ENCODE assay signal across 34 cellular contexts in the genomic region with DNA sequence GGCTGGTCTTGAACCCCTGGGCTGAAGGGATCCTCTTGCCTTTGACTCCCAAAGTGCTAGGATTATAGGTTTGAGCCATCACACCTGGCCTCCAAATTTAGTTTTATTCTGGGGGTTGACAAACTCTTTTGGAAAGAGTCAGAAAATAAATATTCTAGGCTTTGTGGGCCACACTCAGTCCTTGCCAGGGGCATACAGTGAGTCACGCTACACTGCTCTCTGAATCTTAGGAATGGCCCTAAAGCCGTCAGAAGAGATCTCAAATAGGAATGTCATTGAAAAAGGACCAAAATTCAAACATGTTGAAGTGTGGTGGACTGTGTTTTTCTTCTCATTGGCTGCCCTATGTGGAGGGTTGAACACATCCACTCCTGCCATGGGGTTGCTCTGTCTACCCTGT.
A peak's percentile ranks its signal among the peaks of the same experiment; 100 is the strongest.
DNase-seq lines count a peak whose midpoint lies in the region; ATAC-seq, FAIRE-seq and TF ChIP-seq lines count a peak whose summit lies in the region.
"Had no signal": no experiment of that assay in that cellular context is flagged by ENCODE, and none has a peak within 500 bp of the region (broad histone marks: within the 10 kb centered on the region; RNA-seq: fewer than 3 reads in every experiment).

No MANE protein-coding gene starts in this region.

- H3K79me2 ChIP-seq in PC-3 (ENCODE audit: low read length) (no peaks in the 10 kb centered on the region), H1 (ENCODE audit: control insufficient read depth in 1 of 2, insufficient read depth in 2 of 2, low read length in 2 of 2) (no peaks in the 10 kb centered on the region), osteoblast (ENCODE audit: insufficient read depth, low read length) (no peaks in the 10 kb centered on the region), H9 (ENCODE audit: insufficient read depth, low read length) (no peaks in the 10 kb centered on the region)
- H3K79me2 ChIP-seq: parathyroid adenoma had no signal

- no peak for TF ChIP-seq POLR2A in H1 (IDR thresholded peaks at IDR 0.05; ENCODE audit: control extremely low read depth in 1 of 2, low read depth in 2 of 2, low read length in 2 of 2)

- H3K4me1 ChIP-seq in PC-3 (ENCODE audit: insufficient read depth, low read length) (peaks cover 13% of the 10 kb centered on the region), H1 (replicated peaks in 1 of 4; ENCODE audit: control insufficient read depth in 3 of 4, insufficient read depth in 4 of 4, low read length in 3 of 4) (no peaks in the 10 kb centered on the region), osteoblast (ENCODE audit: insufficient read depth, low read length) (peaks cover 5% of the 10 kb centered on the region), H9 (ENCODE audit: insufficient read depth, low read length) (no peaks in the 10 kb centered on the region)
- H3K4me1 ChIP-seq: Caco-2, lower lobe of right lung, parathyroid adenoma, right atrium auricular region had no signal

- FAIRE-seq in H1 (lab: Jason Lieb, UNC), result no peak
- FAIRE-seq: GM12878, kidney had no signal

- no peak overlapping the region for H4K5ac ChIP-seq in H1 (ENCODE audit: insufficient read length, low read depth, low read length)
- H4K5ac ChIP-seq in H9 (ENCODE audit: insufficient read length, low read depth, low read length), result no peak overlapping the region

- H3K9me3 ChIP-seq in PC-3 (ENCODE audit: low read length) (no peaks in the 10 kb centered on the region), H1 (ENCODE audit: insufficient read depth in 2 of 2, low read depth in 1 of 2, low read length in 1 of 2) (no peaks in the 10 kb centered on the region), osteoblast (ENCODE audit: low read depth, low read length) (no peaks in the 10 kb centered on the region), H9 (ENCODE audit: control insufficient read depth, low read depth, low read length) (no peaks in the 10 kb centered on the region)
- H3K9me3 ChIP-seq: Caco-2, lower lobe of right lung, right atrium auricular region, tibial artery had no signal

- H2BK120ac ChIP-seq in H1 (replicated peaks; ENCODE audit: low read depth, low read length), result no peak overlapping the region
- no peak overlapping the region for H2BK120ac ChIP-seq in H9 (ENCODE audit: low read depth, low read length, poor library complexity, severe bottlenecking)

- peak overlapping the region in 1 of 3 experiments; percentile 3; a peak in 1 of 7 replicates for H3K27ac Mint-ChIP-seq in H9
- H3K27ac Mint-ChIP-seq: activated naive CD8-positive, alpha-beta T cell treated with anti-CD3 and anti-CD28 coated beads, Interleukin-2, amount 10 ng/mL, durations not matched to agents 7 days and 5 days; nephron; T-helper 17 cell had no signal

- H2BK15ac ChIP-seq in H1 (ENCODE audit: low read length), result no peak overlapping the region
- no peak overlapping the region for H2BK15ac ChIP-seq in H9 (ENCODE audit: low read depth, low read length)

- no peak overlapping the region for H3K9ac ChIP-seq in PC-3 (ENCODE audit: low read length)
- no peak overlapping the region for H3K9ac ChIP-seq in H1 (replicated peaks in 1 of 4; ENCODE audit: extremely low read depth in 1 of 4, low read depth in 3 of 4, low read length in 3 of 4)
- H3K9ac ChIP-seq in H9 (ENCODE audit: extremely low read depth, insufficient read length, low read length), result no peak overlapping the region
- H3K9ac ChIP-seq: parathyroid adenoma had no signal

- POLR2A ChIA-PET in PC-3 (lab: Charles Lee; ENCODE audit: unreplicated experiment), result no interaction called here
- POLR2A ChIA-PET in H1 (lab: Charles Lee; ENCODE audit: partially characterized antibody), result no interaction called here

- ATAC-seq in PC-3, result peak; percentile 67
- no peak for ATAC-seq in HG03520 (IDR thresholded peaks at IDR 0.05; ENCODE audit: unreplicated experiment)
- ATAC-seq: GM12878, lower lobe of right lung, T-helper 17 cell had no signal

- H3K23me2 ChIP-seq in H1 (ENCODE audit: low read depth, low read length), result no peaks in the 10 kb centered on the region
- H3K23me2 ChIP-seq in H9 (ENCODE audit: insufficient read length, low read depth, low read length, poor library complexity, severe bottlenecking), result no peaks in the 10 kb centered on the region

- WGBS in H1 (ENCODE audit: extremely low coverage in 1 of 2, insufficient coverage in 1 of 2, insufficient read length in 1 of 2, insufficient replicate concordance in 2 of 2, low coverage in 1 of 2, low lambda C conversion rate in 2 of 2, missing lambda C conversion rate in 1 of 2), 2 experiments, result 82% methylated on average over 2 of the region's 2 CpGs; no CpG with 5 or more reads in 1 of the 2 experiments
- WGBS in H9 (ENCODE audit: extremely low coverage, insufficient read length, low lambda C conversion rate), result no CpG with 5 or more reads among the region's 2 CpGs

- H4K91ac ChIP-seq in H1 (replicated peaks; ENCODE audit: insufficient read length, low read length) (no peak overlapping the region), H9 (ENCODE audit: insufficient read length, low read depth, low read length) (no peak overlapping the region)

- CTCF ChIA-PET in PC-3 (lab: Charles Lee), result no interaction called here
- CTCF ChIA-PET in H1 (lab: Charles Lee; ENCODE audit: partially characterized antibody), result no interaction called here

- H3K4me2 ChIP-seq in PC-3 (ENCODE audit: low read length), result no peak overlapping the region
- H3K4me2 ChIP-seq in H1 (ENCODE audit: insufficient read depth in 1 of 2, low read depth in 2 of 2, low read length in 2 of 2), result no peak overlapping the region
- H3K4me2 ChIP-seq in osteoblast (ENCODE audit: insufficient read depth, low read length), result no peak overlapping the region
- no peak overlapping the region for H3K4me2 ChIP-seq in H9 (ENCODE audit: insufficient read depth, insufficient read length, low read length)

- no peaks in the 10 kb centered on the region for H3F3A ChIP-seq in PC-3 (ENCODE audit: low read length, unreplicated experiment)

- H3K4me3 ChIP-seq in PC-3 (ENCODE audit: low read length) (no peak overlapping the region), H1 (ENCODE audit: extremely low read depth in 1 of 4, insufficient read depth in 2 of 4, low read depth in 3 of 4, low read length in 4 of 4) (no peak overlapping the region), osteoblast (ENCODE audit: insufficient read depth, low read length) (no peak overlapping the region)
- H3K4me3 ChIP-seq: GM12878, lower lobe of right lung, right atrium auricular region, SK-N-MC, tibial artery had no signal

- no peaks in the 10 kb centered on the region for H3K9me2 ChIP-seq in PC-3 (replicated peaks; ENCODE audit: low read length)

- H3K14ac ChIP-seq in H1 (ENCODE audit: insufficient read length) (no peak overlapping the region), H9 (ENCODE audit: insufficient read depth, low read length) (no peak overlapping the region)

- H2AK5ac ChIP-seq in H1 (ENCODE audit: low read depth, low read length), result no peak overlapping the region; the same call in 1 of the 2 replicates
- H2AK5ac ChIP-seq in H9 (ENCODE audit: insufficient read length, low read length), result no peak overlapping the region

- H3K4me1 Mint-ChIP-seq in H9, result no peaks in the 10 kb centered on the region; a peak in 1 of 4 replicates
- H3K4me1 Mint-ChIP-seq: activated naive CD8-positive, alpha-beta T cell treated with anti-CD3 and anti-CD28 coated beads, Interleukin-2, amount 10 ng/mL, durations not matched to agents 7 days and 5 days; T-helper 17 cell had no signal

- no peak overlapping the region for H3K4me3 Mint-ChIP-seq in H9
- H3K4me3 Mint-ChIP-seq: activated naive CD8-positive, alpha-beta T cell treated with anti-CD3 and anti-CD28 coated beads, Interleukin-2, amount 10 ng/mL, durations not matched to agents 7 days and 5 days; nephron; T-helper 17 cell had no signal

- H4K8ac ChIP-seq in H1 (ENCODE audit: extremely low read depth, insufficient read depth, low read length) (no peak overlapping the region), H9 (replicated peaks; ENCODE audit: insufficient read length, low read depth, low read length) (no peak overlapping the region)

- no peaks in the 10 kb centered on the region for H4K20me1 ChIP-seq in PC-3 (ENCODE audit: low read length)
- H4K20me1 ChIP-seq in H1 (replicated peaks in 1 of 2; ENCODE audit: control insufficient read depth in 1 of 2, insufficient read depth in 2 of 2, low read length in 2 of 2), result no peaks in the 10 kb centered on the region
- no peaks in the 10 kb centered on the region for H4K20me1 ChIP-seq in osteoblast (ENCODE audit: insufficient read depth, low read length)
- no peaks in the 10 kb centered on the region for H4K20me1 ChIP-seq in H9 (ENCODE audit: control insufficient read depth, insufficient read depth, insufficient read length)

- TF ChIP-seq CTCF in PC-3 (conservative IDR thresholded peaks at IDR 0.05; ENCODE audit: low read depth, low read length) (no peak), H1 (IDR thresholded peaks at IDR 0.05; ENCODE audit: control extremely low read depth in 1 of 3, insufficient read depth in 1 of 3, low read depth in 1 of 3, low read length in 3 of 3) (no peak), osteoblast (IDR thresholded peaks at IDR 0.05; ENCODE audit: extremely low read depth, low read depth, low read length) (no peak), H9 (conservative IDR thresholded peaks at IDR 0.05) (no peak)

- H2BK5ac ChIP-seq in H1 (ENCODE audit: low read depth, low read length), result no peak overlapping the region
- H2BK5ac ChIP-seq in H9 (ENCODE audit: insufficient read length, low read length), result no peak overlapping the region

- no peak for TF ChIP-seq EP300 in H1 (IDR thresholded peaks at IDR 0.05; ENCODE audit: borderline replicate concordance in 1 of 2, low read depth in 2 of 2, low read length in 2 of 2)

- H3K79me1 ChIP-seq in H1 (ENCODE audit: low read depth, low read length) (no peaks in the 10 kb centered on the region), H9 (ENCODE audit: insufficient read depth, low read depth, low read length, poor library complexity, severe bottlenecking) (no peaks in the 10 kb centered on the region)

- H3K27me3 ChIP-seq in PC-3 (ENCODE audit: low read length) (no peaks in the 10 kb centered on the region), H1 (replicated peaks in 1 of 4; ENCODE audit: control insufficient read depth in 3 of 4, extremely low read depth in 1 of 4, insufficient read depth in 3 of 4, low read length in 3 of 4) (no peaks in the 10 kb centered on the region), osteoblast (ENCODE audit: insufficient read depth, low read length) (no peaks in the 10 kb centered on the region), H9 (ENCODE audit: insufficient read depth, low read length) (no peaks in the 10 kb centered on the region)
- H3K27me3 ChIP-seq: right atrium auricular region, tibial artery had no signal

- no peaks in the 10 kb centered on the region for H3K9me3 Mint-ChIP-seq in H9
- H3K9me3 Mint-ChIP-seq: activated naive CD8-positive, alpha-beta T cell treated with anti-CD3 and anti-CD28 coated beads, Interleukin-2, amount 10 ng/mL, durations not matched to agents 7 days and 5 days; nephron had no signal

- intact Hi-C loops in PC-3 (cut with micrococcal nuclease), result no loop called here

- peak overlapping the region; percentile 36 for H2AFZ ChIP-seq in PC-3 (ENCODE audit: low read length)
- no peak overlapping the region; the same call in 1 of the 2 replicates for H2AFZ ChIP-seq in H1 (ENCODE audit: low read length)
- peak overlapping the region; percentile 2 for H2AFZ ChIP-seq in osteoblast (ENCODE audit: low read length)
- no peak overlapping the region for H2AFZ ChIP-seq in H9 (ENCODE audit: low read length)
- H2AFZ ChIP-seq: parathyroid adenoma had no signal

- H3T11ph ChIP-seq in H9 (ENCODE audit: low read length), result no peak overlapping the region

- H3K4ac ChIP-seq in H1 (replicated peaks; ENCODE audit: insufficient read length, low read depth, low read length) (peak overlapping the region; percentile 3), H9 (ENCODE audit: low read depth, low read length) (no peak overlapping the region)

- no peaks in the 10 kb centered on the region for H3K36me3 Mint-ChIP-seq in H9 (ENCODE audit: insufficient read depth in 1 of 3, low read depth in 3 of 3)
- H3K36me3 Mint-ChIP-seq: activated naive CD8-positive, alpha-beta T cell treated with anti-CD3 and anti-CD28 coated beads, Interleukin-2, amount 10 ng/mL, durations not matched to agents 7 days and 5 days had no signal

- H2BK20ac ChIP-seq in H1 (ENCODE audit: low read length) (no peak overlapping the region), H9 (ENCODE audit: low read depth, low read length, poor library complexity, severe bottlenecking) (no peak overlapping the region)

- TF ChIP-seq RAD21 in H1 (IDR thresholded peaks at IDR 0.05 in 1 of 2, conservative IDR thresholded peaks at IDR 0.05 in 1 of 2; ENCODE audit: low read depth in 2 of 2, low read length in 2 of 2), result no peak

- H3K27ac ChIP-seq in PC-3 (ENCODE audit: low read length) (peak overlapping the region; percentile 9; the same call in 1 of the 2 replicates), H1 (ENCODE audit: low read depth, low read length) (no peak overlapping the region), osteoblast (ENCODE audit: low read depth, low read length) (no peak overlapping the region), H9 (ENCODE audit: insufficient read length, low read depth, low read length) (no peak overlapping the region)
- H3K27ac ChIP-seq: C4-2B, HL-60, lower lobe of right lung, parathyroid adenoma, right atrium auricular region, RWPE1, SK-N-MC, tibial artery had no signal

- H2BK12ac ChIP-seq in H1 (ENCODE audit: low read depth, low read length), result no peak overlapping the region
- no peak overlapping the region for H2BK12ac ChIP-seq in H9 (ENCODE audit: insufficient read length, low read depth, low read length)

- no peak overlapping the region for H3K23ac ChIP-seq in H1 (ENCODE audit: insufficient read length)
- H3K23ac ChIP-seq in H9 (ENCODE audit: insufficient read length, low read depth, low read length), result no peak overlapping the region

- no TSS peak for BruUV-seq in PC-3 (replicated peaks; lab: Mats Ljungman, UMichigan)

- H3K18ac ChIP-seq in H1 (ENCODE audit: extremely low read depth, low read length) (no peak overlapping the region), H9 (ENCODE audit: insufficient read length, low read depth, low read length) (no peak overlapping the region)

- H3K36me3 ChIP-seq in PC-3 (ENCODE audit: low read depth, low read length) (no peaks in the 10 kb centered on the region), H1 (ENCODE audit: control insufficient read depth in 2 of 4, insufficient read depth in 4 of 4, low read length in 3 of 4) (no peaks in the 10 kb centered on the region), osteoblast (ENCODE audit: insufficient read depth, low read length) (no peaks in the 10 kb centered on the region)
- H3K36me3 ChIP-seq: lower lobe of right lung, right atrium auricular region, tibial artery had no signal

- peak; percentile 90 for DNase-seq in EH (ENCODE audit: low read depth)
- DNase-seq in PC-3, result peak; percentile 86
- DNase-seq in H1 (ENCODE audit: low read depth in 1 of 2, low spot score in 2 of 2), result no peak
- DNase-seq in osteoblast (ENCODE audit: insufficient read length, low spot score, missing footprints), result peak; percentile 89
- no peak for DNase-seq in H9
- DNase-seq in activated CD8-positive, alpha-beta memory T cell treated with anti-CD3 and anti-CD28 coated beads, Interleukin-2, amount 50 U/mL, for 4 hours, result no peak
- no peak for DNase-seq in NCI-H2107 (lab: John Stamatoyannopoulos, UW)
- DNase-seq: ACHN; activated CD4-positive, alpha-beta T cell treated with anti-CD3 and anti-CD28 coated beads for 1 hour; activated gamma-delta T cell; activated naive CD8-positive, alpha-beta T cell treated with anti-CD3 and anti-CD28 coated beads, Interleukin-2, amount 10 ng/mL, durations not matched to agents 7 days and 5 days; activated T-cell treated with anti-CD3 and anti-CD28 coated beads, Interleukin-2, amount 50 U/mL, for 1 hour; Caco-2; cerebellar nuclear complex; DMS79; head of caudate nucleus; kidney; lower lobe of right lung; NCI-H1048; NCI-H2029; NCI-H2227 treated with DMSO at 0.1 percent for 48 hours; NCI-H526 treated with DMSO at 0.1 percent for 48 hours; stimulated activated CD4-positive, alpha-beta T cell treated with anti-CD3 and anti-CD28 coated beads, Interleukin-2, amount 100 ng/mL, for 24 hours; T-helper 17 cell; tibial artery had no signal

- no peaks in the 10 kb centered on the region; the same call in 1 of the 2 replicates for H3K27me3 Mint-ChIP-seq in H9 (ENCODE audit: low read depth)
- H3K27me3 Mint-ChIP-seq: activated naive CD8-positive, alpha-beta T cell treated with anti-CD3 and anti-CD28 coated beads, Interleukin-2, amount 10 ng/mL, durations not matched to agents 7 days and 5 days; T-helper 17 cell had no signal

- H3K56ac ChIP-seq in H1 (replicated peaks; ENCODE audit: insufficient read length, low read depth, low read length), result no peak overlapping the region
- no peak overlapping the region for H3K56ac ChIP-seq in H9 (ENCODE audit: insufficient read length, low read depth, low read length)

Comparison
In these comparisons a context has a peak if more than half of its experiments do, and no peak if none do; other contexts are left out.
1. DNase-seq: peak in EH (single experiment), PC-3 (single experiment) and osteoblast (single experiment); none in H1 (0 of 2), H9 (single experiment), activated CD8-positive, alpha-beta memory T cell treated with anti-CD3 and anti-CD28 coated beads, Interleukin-2, amount 50 U/mL, for 4 hours (single experiment) and NCI-H2107 (single experiment).
2. H2AFZ ChIP-seq: peak in PC-3 (single experiment) and osteoblast (single experiment); none in H1 (single experiment) and H9 (single experiment).